18 cellular contexts compared by ENCODE assay signal in genomic region chr14:22281322-22281977, GRCh38.
DNase-seq lines count a peak whose midpoint lies in the region; ATAC-seq and TF ChIP-seq lines count a peak whose summit lies in the region.
"Had no signal": no experiment of that assay in that cellular context is flagged by ENCODE, and none has a peak within 500 bp of the region (broad histone marks: within the 10 kb centered on the region; RNA-seq: fewer than 3 reads in every experiment).

No MANE protein-coding gene starts in this region.

- H3K9me3 Mint-ChIP-seq in activated T-cell treated with anti-CD3 and anti-CD28 coated beads, Interleukin-2, amount 50 U/mL, for 72 hours, result no peaks in the 10 kb centered on the region
- H3K9me3 Mint-ChIP-seq in activated naive CD8-positive, alpha-beta T cell treated with anti-CD3 and anti-CD28 coated beads for 36 hours, result no peaks in the 10 kb centered on the region
- H3K9me3 Mint-ChIP-seq in stimulated activated naive CD8-positive, alpha-beta T cell treated with anti-CD3 and anti-CD28 coated beads, Interleukin-15, amount 100 ng/mL, for 72 hours, result no peaks in the 10 kb centered on the region
- H3K9me3 Mint-ChIP-seq in WTC11, result peaks cover 11% of the 10 kb centered on the region
- H3K9me3 Mint-ChIP-seq: immature natural killer cell had no signal

- no peaks in the 10 kb centered on the region for H3K27me3 Mint-ChIP-seq in activated T-cell treated with anti-CD3 and anti-CD28 coated beads, Interleukin-2, amount 50 U/mL, for 72 hours (ENCODE audit: low read depth)
- no peaks in the 10 kb centered on the region for H3K27me3 Mint-ChIP-seq in activated naive CD8-positive, alpha-beta T cell treated with anti-CD3 and anti-CD28 coated beads for 36 hours
- no peaks in the 10 kb centered on the region for H3K27me3 Mint-ChIP-seq in stimulated activated naive CD8-positive, alpha-beta T cell treated with anti-CD3 and anti-CD28 coated beads, Interleukin-15, amount 100 ng/mL, for 72 hours
- H3K27me3 Mint-ChIP-seq in WTC11 (ENCODE audit: low read depth), result no peaks in the 10 kb centered on the region; the same call in 1 of the 2 replicates

- no peak for ATAC-seq in activated T-cell treated with anti-CD3 and anti-CD28 coated beads, Interleukin-2, amount 50 U/mL, for 72 hours (replicated peaks in 1 of 2)
- no peak for ATAC-seq in stimulated activated naive CD8-positive, alpha-beta T cell treated with anti-CD3 and anti-CD28 coated beads, Interleukin-15, amount 100 ng/mL, for 72 hours
- ATAC-seq in GM21825 (IDR thresholded peaks at IDR 0.05; ENCODE audit: unreplicated experiment), result no peak
- no peak for ATAC-seq in WTC11
- ATAC-seq: right lobe of liver, Right ventricle myocardium inferior had no signal

- no peak for DNase-seq in activated T-cell treated with anti-CD3 and anti-CD28 coated beads, Interleukin-2, amount 50 U/mL, for 72 hours
- DNase-seq in activated T-cell treated with anti-CD3 and anti-CD28 coated beads, Interleukin-2, amount 50 U/mL, for 48 hours, result no peak
- DNase-seq in NOMO-1 (lab: John Stamatoyannopoulos, UW; ENCODE audit: unreplicated experiment in 2 of 2), result peak; percentile 34 to 64
- no peak for DNase-seq in activated naive CD8-positive, alpha-beta T cell treated with anti-CD3 and anti-CD28 coated beads for 36 hours
- DNase-seq in stimulated activated naive CD8-positive, alpha-beta T cell treated with anti-CD3 and anti-CD28 coated beads, Interleukin-15, amount 100 ng/mL, for 72 hours, result no peak
- no peak for DNase-seq in medulla oblongata (ENCODE audit: extremely low spot score)
- no peak for DNase-seq in WTC11 (ENCODE audit: low spot score)
- DNase-seq: aorta; cortex of kidney; DMS 273 treated with DMSO at 0.1 percent for 48 hours; GOT3; immature natural killer cell; NCI-H2107; right lobe of liver; stimulated activated CD4-positive, alpha-beta T cell treated with anti-CD3 and anti-CD28 coated beads, Interleukin-4, amount 100 ng/mL, for 1 hour had no signal

- no peaks in the 10 kb centered on the region for H3K4me1 Mint-ChIP-seq in activated T-cell treated with anti-CD3 and anti-CD28 coated beads, Interleukin-2, amount 50 U/mL, for 72 hours (ENCODE audit: low read depth)
- no peaks in the 10 kb centered on the region for H3K4me1 Mint-ChIP-seq in activated naive CD8-positive, alpha-beta T cell treated with anti-CD3 and anti-CD28 coated beads for 36 hours
- H3K4me1 Mint-ChIP-seq in stimulated activated naive CD8-positive, alpha-beta T cell treated with anti-CD3 and anti-CD28 coated beads, Interleukin-15, amount 100 ng/mL, for 72 hours, result no peaks in the 10 kb centered on the region
- H3K4me1 Mint-ChIP-seq in WTC11, result peaks cover 17% of the 10 kb centered on the region
- H3K4me1 Mint-ChIP-seq: immature natural killer cell had no signal

- CTCF ChIA-PET in WTC11 (lab: Charles Lee), result interaction anchor here (0.6 to 5.2 kb wide), 5 partner anchors 10 to 174 kb away, joined by 4 to 20 read pairs (median 8); no protein-coding TSS in a partner anchor

- POLR2A ChIA-PET in WTC11 (lab: Charles Lee), result no interaction called here

- TF ChIP-seq CTCF in WTC11 (IDR thresholded peaks at IDR 0.05), result no peak

- H3K27ac Mint-ChIP-seq in activated T-cell treated with anti-CD3 and anti-CD28 coated beads, Interleukin-2, amount 50 U/mL, for 72 hours, result no peak overlapping the region
- peak overlapping the region; percentile 34 for H3K27ac Mint-ChIP-seq in activated naive CD8-positive, alpha-beta T cell treated with anti-CD3 and anti-CD28 coated beads for 36 hours
- no peak overlapping the region for H3K27ac Mint-ChIP-seq in stimulated activated naive CD8-positive, alpha-beta T cell treated with anti-CD3 and anti-CD28 coated beads, Interleukin-15, amount 100 ng/mL, for 72 hours
- no peak overlapping the region for H3K27ac Mint-ChIP-seq in WTC11
- H3K27ac Mint-ChIP-seq: immature natural killer cell, type B pancreatic cell had no signal

- no peaks in the 10 kb centered on the region for H3K36me3 Mint-ChIP-seq in activated T-cell treated with anti-CD3 and anti-CD28 coated beads, Interleukin-2, amount 50 U/mL, for 72 hours (ENCODE audit: insufficient read depth in 2 of 2)
- no peaks in the 10 kb centered on the region for H3K36me3 Mint-ChIP-seq in activated naive CD8-positive, alpha-beta T cell treated with anti-CD3 and anti-CD28 coated beads for 36 hours
- H3K36me3 Mint-ChIP-seq in WTC11, result no peaks in the 10 kb centered on the region
- H3K36me3 Mint-ChIP-seq: immature natural killer cell, type B pancreatic cell had no signal

- H3K4me3 Mint-ChIP-seq in activated T-cell treated with anti-CD3 and anti-CD28 coated beads, Interleukin-2, amount 50 U/mL, for 72 hours, result peak overlapping the region; percentile 81 to 82
- peak overlapping the region; percentile 75 for H3K4me3 Mint-ChIP-seq in activated naive CD8-positive, alpha-beta T cell treated with anti-CD3 and anti-CD28 coated beads for 36 hours
- H3K4me3 Mint-ChIP-seq in stimulated activated naive CD8-positive, alpha-beta T cell treated with anti-CD3 and anti-CD28 coated beads, Interleukin-15, amount 100 ng/mL, for 72 hours, result peak overlapping the region; percentile 71 to 77
- no peak overlapping the region for H3K4me3 Mint-ChIP-seq in WTC11
- H3K4me3 Mint-ChIP-seq: immature natural killer cell, type B pancreatic cell had no signal

TF ChIP-seq in WTC11, 78 proteins besides CTCF, POLR2A, EP300 and RAD21:
- TF ChIP-seq ZNF425 (CRISPR knock-in tag; conservative IDR thresholded peaks at IDR 0.05), result no peak
- no peak for TF ChIP-seq USF1 (CRISPR knock-in tag; IDR thresholded peaks at IDR 0.05)
- TF ChIP-seq, protein P1, sequence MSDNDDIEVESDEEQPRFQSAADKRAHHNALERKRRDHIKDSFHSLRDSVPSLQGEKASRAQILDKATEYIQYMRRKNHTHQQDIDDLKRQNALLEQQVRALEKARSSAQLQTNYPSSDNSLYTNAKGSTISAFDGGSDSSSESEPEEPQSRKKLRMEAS (CRISPR knock-in tag; IDR thresholded peaks at IDR 0.05), result no peak
- TF ChIP-seq, protein P2, sequence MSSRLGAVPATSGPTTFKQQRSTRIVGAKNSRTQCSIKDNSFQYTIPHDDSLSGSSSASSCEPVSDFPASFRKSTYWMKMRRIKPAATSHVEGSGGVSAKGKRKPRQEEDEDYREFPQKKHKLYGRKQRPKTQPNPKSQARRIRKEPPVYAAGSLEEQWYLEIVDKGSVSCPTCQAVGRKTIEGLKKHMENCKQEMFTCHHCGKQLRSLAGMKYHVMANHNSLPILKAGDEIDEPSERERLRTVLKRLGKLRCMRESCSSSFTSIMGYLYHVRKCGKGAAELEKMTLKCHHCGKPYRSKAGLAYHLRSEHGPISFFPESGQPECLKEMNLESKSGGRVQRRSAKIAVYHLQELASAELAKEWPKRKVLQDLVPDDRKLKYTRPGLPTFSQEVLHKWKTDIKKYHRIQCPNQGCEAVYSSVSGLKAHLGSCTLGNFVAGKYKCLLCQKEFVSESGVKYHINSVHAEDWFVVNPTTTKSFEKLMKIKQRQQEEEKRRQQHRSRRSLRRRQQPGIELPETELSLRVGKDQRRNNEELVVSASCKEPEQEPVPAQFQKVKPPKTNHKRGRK (CRISPR knock-in tag; IDR thresholded peaks at IDR 0.05; ENCODE audit: borderline replicate concordance), result no peak
- TF ChIP-seq MYBL2 (CRISPR knock-in tag; IDR thresholded peaks at IDR 0.05), result no peak
TF ChIP-seq in WTC11: peak in this region for 0.

Comparison
In these comparisons a context has a peak if more than half of its experiments do, and no peak if none do; other contexts are left out.
1. DNase-seq: peak in NOMO-1 (2 of 2); none in activated T-cell treated with anti-CD3 and anti-CD28 coated beads, Interleukin-2, amount 50 U/mL, for 72 hours (0 of 2), activated T-cell treated with anti-CD3 and anti-CD28 coated beads, Interleukin-2, amount 50 U/mL, for 48 hours (0 of 2), activated naive CD8-positive, alpha-beta T cell treated with anti-CD3 and anti-CD28 coated beads for 36 hours (single experiment), stimulated activated naive CD8-positive, alpha-beta T cell treated with anti-CD3 and anti-CD28 coated beads, Interleukin-15, amount 100 ng/mL, for 72 hours (0 of 2), medulla oblongata (single experiment) and WTC11 (single experiment).